Comparison of ENCODE assay signal across 17 cellular contexts in genomic region chrX:68945081-68945602, GRCh38.
"Had no signal": no experiment of that assay in that cellular context is flagged by ENCODE, and none has a peak within 500 bp of the region (broad histone marks: within the 10 kb centered on the region; RNA-seq: fewer than 3 reads in every experiment).

No MANE protein-coding gene starts in this region.

- H3K27me3 Mint-ChIP-seq: activated CD8-positive, alpha-beta T cell treated with anti-CD3 and anti-CD28 coated beads for 36 hours; natural killer cell treated with Interleukin-12 subunit alpha and Interleukin-12 subunit beta and Interleukin-15 and Interleukin-18, amount 100 ng/mL, for 72 hours; stimulated activated naive CD8-positive, alpha-beta T cell treated with anti-CD3 and anti-CD28 coated beads, Interleukin-15, Interleukin-2, amounts not matched to agents 100 ng/mL and 50 ng/mL, for 24 hours had no signal

- H3K9me3 ChIP-seq: breast epithelium, suprapubic skin had no signal

- ATAC-seq: activated CD8-positive, alpha-beta T cell treated with anti-CD3 and anti-CD28 coated beads for 36 hours; left lobe of liver; natural killer cell treated with Interleukin-12 subunit alpha and Interleukin-12 subunit beta and Interleukin-15 and Interleukin-18, amount 100 ng/mL, for 72 hours; right cardiac atrium had no signal

- H3K4me1 ChIP-seq: breast epithelium, suprapubic skin had no signal

- H3K9me3 Mint-ChIP-seq: activated CD8-positive, alpha-beta T cell treated with anti-CD3 and anti-CD28 coated beads for 36 hours; activated T-helper 1 cell treated with anti-CD3 and anti-CD28 coated beads, Interleukin-12 subunit alpha, Interleukin-12 subunit beta, Interleukin-2, Interleukin-4 antibody, amounts not matched to agents 30 ng/mL and 10 ng/mL and 1 ng/mL, durations not matched to agents 14 hours and 24 hours and 36 hours; memory B cell; natural killer cell treated with Interleukin-12 subunit alpha and Interleukin-12 subunit beta and Interleukin-15 and Interleukin-18, amount 100 ng/mL, for 72 hours; stimulated activated naive CD8-positive, alpha-beta T cell treated with anti-CD3 and anti-CD28 coated beads, Interleukin-15, Interleukin-2, amounts not matched to agents 100 ng/mL and 50 ng/mL, for 24 hours; WTC11 had no signal

- H3K4me3 Mint-ChIP-seq: activated CD8-positive, alpha-beta T cell treated with anti-CD3 and anti-CD28 coated beads for 36 hours; activated T-helper 1 cell treated with anti-CD3 and anti-CD28 coated beads, Interleukin-12 subunit alpha, Interleukin-12 subunit beta, Interleukin-2, Interleukin-4 antibody, amounts not matched to agents 30 ng/mL and 10 ng/mL and 1 ng/mL, durations not matched to agents 14 hours and 24 hours and 36 hours; endodermal cell; memory B cell; natural killer cell treated with Interleukin-12 subunit alpha and Interleukin-12 subunit beta and Interleukin-15 and Interleukin-18, amount 100 ng/mL, for 72 hours; stimulated activated naive CD8-positive, alpha-beta T cell treated with anti-CD3 and anti-CD28 coated beads, Interleukin-15, Interleukin-2, amounts not matched to agents 100 ng/mL and 50 ng/mL, for 24 hours; WTC11 had no signal

- H3K27ac Mint-ChIP-seq: activated CD8-positive, alpha-beta T cell treated with anti-CD3 and anti-CD28 coated beads for 36 hours; activated T-helper 1 cell treated with anti-CD3 and anti-CD28 coated beads, Interleukin-12 subunit alpha, Interleukin-12 subunit beta, Interleukin-2, Interleukin-4 antibody, amounts not matched to agents 30 ng/mL and 10 ng/mL and 1 ng/mL, durations not matched to agents 14 hours and 24 hours and 36 hours; endodermal cell; memory B cell; natural killer cell treated with Interleukin-12 subunit alpha and Interleukin-12 subunit beta and Interleukin-15 and Interleukin-18, amount 100 ng/mL, for 72 hours; stimulated activated naive CD8-positive, alpha-beta T cell treated with anti-CD3 and anti-CD28 coated beads, Interleukin-15, Interleukin-2, amounts not matched to agents 100 ng/mL and 50 ng/mL, for 24 hours; WTC11 had no signal

- H3K4me3 ChIP-seq: breast epithelium, dorsolateral prefrontal cortex, suprapubic skin had no signal

- H3K36me3 Mint-ChIP-seq: natural killer cell treated with Interleukin-12 subunit alpha and Interleukin-12 subunit beta and Interleukin-15 and Interleukin-18, amount 100 ng/mL, for 72 hours; WTC11 had no signal

- H3K27me3 ChIP-seq: suprapubic skin had no signal

- DNase-seq: activated CD4-positive, alpha-beta T cell treated with anti-CD3 and anti-CD28 coated beads for 48 hours; anterior cingulate cortex; dorsolateral prefrontal cortex; hippocampal formation; nucleus accumbens; right cardiac atrium; small intestine had no signal

- H3K27ac ChIP-seq: breast epithelium, dorsolateral prefrontal cortex, suprapubic skin had no signal

- H3K4me1 Mint-ChIP-seq: memory B cell, WTC11 had no signal

- H3K36me3 ChIP-seq: breast epithelium, suprapubic skin had no signal
